19 cellular contexts compared by ENCODE assay signal in the genomic region with DNA sequence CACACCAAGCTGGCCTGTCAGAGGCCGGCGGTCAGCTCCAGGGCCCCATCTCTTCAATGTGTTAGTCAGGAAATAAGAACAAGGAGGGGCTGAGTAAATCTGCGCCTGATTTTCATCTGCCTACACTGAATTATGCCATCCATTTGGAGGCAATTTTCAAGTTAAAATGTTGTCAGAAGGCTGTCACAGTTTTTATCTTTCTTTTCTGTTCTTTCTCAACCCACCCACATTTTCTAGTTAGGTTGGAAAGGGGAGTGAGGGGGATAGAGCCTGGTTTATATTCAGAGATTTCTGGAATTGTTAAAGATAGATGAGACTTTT. TPM values are rescaled to one million over a fixed set of nuclear protein-coding genes. Genes with fewer than 3 reads are reported as not detected.
DNase-seq lines count a peak whose midpoint lies in the region; ATAC-seq, FAIRE-seq and TF ChIP-seq lines count a peak whose summit lies in the region.
"Had no signal": no experiment of that assay in that cellular context is flagged by ENCODE, and none has a peak within 500 bp of the region (broad histone marks: within the 10 kb centered on the region; RNA-seq: fewer than 3 reads in every experiment).

No MANE protein-coding gene starts in this region.

- no peak for TF ChIP-seq EP300 in K562 (IDR thresholded peaks at IDR 0.05; ENCODE audit: low read length)

- DNase-seq in activated naive CD4-positive, alpha-beta T cell treated with anti-CD3 and anti-CD28 coated beads, Interleukin-2, amount 10 ng/mL, durations not matched to agents 7 days and 5 days = no peak
- no peak for DNase-seq in CD4-positive, CD25-positive, alpha-beta regulatory T cell
- DNase-seq in K562 (ENCODE audit: extremely low read depth in 1 of 4, low spot score in 3 of 4) (no peak), putamen (ENCODE audit: low spot score) (peak; percentile 56), DMS79 treated with DMSO at 0.1 percent for 48 hours (lab: John Stamatoyannopoulos, UW) (no peak), NCI-H748 treated with DMSO at 0.1 percent for 48 hours (lab: John Stamatoyannopoulos, UW) (no peak), breast epithelium (ENCODE audit: low spot score in 2 of 2) (no peak)
- DNase-seq: COR-L47, HFFc6, KG1, NCI-H1436, NCI-H2029 treated with DMSO at 0.1 percent for 48 hours, NCI-H2171 treated with DMSO at 0.1 percent for 48 hours, NCI-H510A, PC-9 had no signal

- peak overlapping the region; percentile 47 for H2AFZ ChIP-seq in K562 (ENCODE audit: low read depth, low read length)
- H2AFZ ChIP-seq: PC-9 had no signal

- no peaks in the 10 kb centered on the region for H3K27me3 Mint-ChIP-seq in activated naive CD4-positive, alpha-beta T cell treated with anti-CD3 and anti-CD28 coated beads, Interleukin-2, amount 50 U/mL, for 24 hours
- H3K27me3 Mint-ChIP-seq in activated naive CD4-positive, alpha-beta T cell treated with anti-CD3 and anti-CD28 coated beads, Interleukin-2, amount 10 ng/mL, durations not matched to agents 7 days and 5 days = no peaks in the 10 kb centered on the region
- no peaks in the 10 kb centered on the region for H3K27me3 Mint-ChIP-seq in CD4-positive, CD25-positive, alpha-beta regulatory T cell

- H3K4me1 ChIP-seq in CD4-positive, CD25-positive, alpha-beta regulatory T cell (ENCODE audit: control insufficient read depth, insufficient read depth, low read length, poor library complexity, severe bottlenecking) = peaks cover 5% of the 10 kb centered on the region
- H3K4me1 ChIP-seq in K562 (replicated peaks in 1 of 2; ENCODE audit: control insufficient read depth in 2 of 2, insufficient read depth in 2 of 2, low read length in 2 of 2) (peaks cover 15 to 27% of the 10 kb centered on the region in 2 experiments), breast epithelium (no peaks in the 10 kb centered on the region)

- peaks cover 28% of the 10 kb centered on the region for H3K36me3 ChIP-seq in CD4-positive, CD25-positive, alpha-beta regulatory T cell (ENCODE audit: control insufficient read depth, insufficient read depth, low read length)
- H3K36me3 ChIP-seq in K562 (ENCODE audit: control insufficient read depth, insufficient read depth, low read length) (no peaks in the 10 kb centered on the region), breast epithelium (no peaks in the 10 kb centered on the region)

- H3K4me2 ChIP-seq in K562 (ENCODE audit: insufficient read depth, low read length) = no peak overlapping the region

- H3K9ac ChIP-seq in K562 (ENCODE audit: insufficient read depth in 1 of 2, low read depth in 2 of 2, low read length in 2 of 2) = peak overlapping the region in 1 of 2 experiments; percentile 76; a peak in 1 of 4 replicates

- peaks cover 0 to 1% of the 10 kb centered on the region in 2 experiments for H3K9me3 ChIP-seq in CD4-positive, CD25-positive, alpha-beta regulatory T cell (ENCODE audit: control insufficient read depth in 2 of 2, low read length in 2 of 2)
- H3K9me3 ChIP-seq in K562 (replicated peaks; ENCODE audit: control insufficient read depth, insufficient read depth, low read depth, low read length) (no peaks in the 10 kb centered on the region), breast epithelium (no peaks in the 10 kb centered on the region)

- H3K4me3 ChIP-seq in CD4-positive, CD25-positive, alpha-beta regulatory T cell (ENCODE audit: low read depth, low read length) = no peak overlapping the region
- H3K4me3 ChIP-seq in K562 (no peak overlapping the region), breast epithelium (no peak overlapping the region)
- H3K4me3 ChIP-seq: PC-9 had no signal

- no peaks in the 10 kb centered on the region for H3K9me1 ChIP-seq in K562 (ENCODE audit: control insufficient read depth, insufficient read depth, low read length)

- H3K27ac Mint-ChIP-seq in activated naive CD4-positive, alpha-beta T cell treated with anti-CD3 and anti-CD28 coated beads, Interleukin-2, amount 50 U/mL, for 24 hours = peak overlapping the region; percentile 84
- H3K27ac Mint-ChIP-seq in activated naive CD4-positive, alpha-beta T cell treated with anti-CD3 and anti-CD28 coated beads, Interleukin-2, amount 10 ng/mL, durations not matched to agents 7 days and 5 days = no peak overlapping the region
- H3K27ac Mint-ChIP-seq in CD4-positive, CD25-positive, alpha-beta regulatory T cell = peak overlapping the region in 2 of 3 donors; percentile 32 to 36
- H3K27ac Mint-ChIP-seq: HFFc6 had no signal

- in situ Hi-C loops in K562 (cut with MboI) = no loop called here

- no peaks in the 10 kb centered on the region for H4K20me1 ChIP-seq in K562 (replicated peaks; ENCODE audit: control insufficient read depth, insufficient read depth, low read length)

- intact Hi-C loops in K562 (cut with micrococcal nuclease) = no loop called here
- intact Hi-C loops in breast epithelium (cut with DNase I; ENCODE audit: low total_unique reads) = no loop called here

- no peak overlapping the region for H3K4me3 Mint-ChIP-seq in activated naive CD4-positive, alpha-beta T cell treated with anti-CD3 and anti-CD28 coated beads, Interleukin-2, amount 50 U/mL, for 24 hours
- no peak overlapping the region for H3K4me3 Mint-ChIP-seq in activated naive CD4-positive, alpha-beta T cell treated with anti-CD3 and anti-CD28 coated beads, Interleukin-2, amount 10 ng/mL, durations not matched to agents 7 days and 5 days
- no peak overlapping the region for H3K4me3 Mint-ChIP-seq in CD4-positive, CD25-positive, alpha-beta regulatory T cell
- H3K4me3 Mint-ChIP-seq: HFFc6 had no signal

- no peaks in the 10 kb centered on the region for H3K9me3 Mint-ChIP-seq in activated naive CD4-positive, alpha-beta T cell treated with anti-CD3 and anti-CD28 coated beads, Interleukin-2, amount 50 U/mL, for 24 hours
- H3K9me3 Mint-ChIP-seq in activated naive CD4-positive, alpha-beta T cell treated with anti-CD3 and anti-CD28 coated beads, Interleukin-2, amount 10 ng/mL, durations not matched to agents 7 days and 5 days = no peaks in the 10 kb centered on the region
- peaks cover 0 to 4% (median 0%) of the 10 kb centered on the region in 7 donors for H3K9me3 Mint-ChIP-seq in CD4-positive, CD25-positive, alpha-beta regulatory T cell
- H3K9me3 Mint-ChIP-seq: HFFc6 had no signal

- POLR2A ChIA-PET in K562 (lab: Yijun Ruan, JAX) = no interaction called here

- ATAC-seq in CD4-positive, CD25-positive, alpha-beta regulatory T cell (ENCODE audit: low read depth in 2 of 2) = no peak
- ATAC-seq in K562 = no peak

- WGBS in K562 (ENCODE audit: insufficient coverage, low coverage, missing lambda C conversion rate) = 44% methylated on average over 3 of the region's 3 CpGs

- no peaks in the 10 kb centered on the region for H3K27me3 ChIP-seq in CD4-positive, CD25-positive, alpha-beta regulatory T cell (ENCODE audit: control insufficient read depth, insufficient read depth, low read length)
- H3K27me3 ChIP-seq in K562 (ENCODE audit: control insufficient read depth in 2 of 2, insufficient read depth in 2 of 2, low read length in 2 of 2) (no peaks in the 10 kb centered on the region), breast epithelium (no peaks in the 10 kb centered on the region)

- no peak for FAIRE-seq in K562 (lab: Jason Lieb, UNC)
- FAIRE-seq: A204.1 had no signal

- no peak for TF ChIP-seq RAD21 in K562 (CRISPR knock-in tag; conservative IDR thresholded peaks at IDR 0.05 in 1 of 2, IDR thresholded peaks at IDR 0.05 in 1 of 2)

- TF ChIP-seq CTCF in K562 (IDR thresholded peaks at IDR 0.05 in 2 of 3, conservative IDR thresholded peaks at IDR 0.05 in 1 of 3; ENCODE audit: insufficient read depth in 2 of 3, low read depth in 1 of 3, low read length in 3 of 3) (no peak), breast epithelium (IDR thresholded peaks at IDR 0.05) (no peak)

- no peak overlapping the region for H3K27ac ChIP-seq in CD4-positive, CD25-positive, alpha-beta regulatory T cell (ENCODE audit: insufficient read depth, low read length, poor library complexity, severe bottlenecking)
- H3K27ac ChIP-seq in K562 (ENCODE audit: extremely low read depth, low read depth, low read length) (no peak overlapping the region; the same call in 2 of the 3 replicates), breast epithelium (no peak overlapping the region)
- H3K27ac ChIP-seq: C4-2B, PC-9 had no signal

- no peaks in the 10 kb centered on the region for H3K79me2 ChIP-seq in K562 (ENCODE audit: control insufficient read depth, insufficient read depth, low read length)

- CTCF ChIA-PET in activated naive CD4-positive, alpha-beta T cell treated with anti-CD3 and anti-CD28 coated beads, Interleukin-2, amount 10 ng/mL, durations not matched to agents 7 days and 5 days (lab: Charles Lee) = interaction anchor here (1.3 kb wide), 1 partner anchor 11 kb away, joined by 4 read pairs; no protein-coding TSS in a partner anchor
- CTCF ChIA-PET in K562 (lab: Yijun Ruan, JAX; ENCODE audit: low intra/inter-chr PET ratio) = no interaction called here

- BruUV-seq in K562 (replicated peaks; lab: Mats Ljungman, UMichigan) = no TSS peak

- peaks cover 3% of the 10 kb centered on the region for H3K36me3 Mint-ChIP-seq in activated naive CD4-positive, alpha-beta T cell treated with anti-CD3 and anti-CD28 coated beads, Interleukin-2, amount 50 U/mL, for 24 hours
- peaks cover 14% of the 10 kb centered on the region for H3K36me3 Mint-ChIP-seq in activated naive CD4-positive, alpha-beta T cell treated with anti-CD3 and anti-CD28 coated beads, Interleukin-2, amount 10 ng/mL, durations not matched to agents 7 days and 5 days
- peaks cover 20% of the 10 kb centered on the region for H3K36me3 Mint-ChIP-seq in CD4-positive, CD25-positive, alpha-beta regulatory T cell

- peaks cover 29% of the 10 kb centered on the region for H3K4me1 Mint-ChIP-seq in activated naive CD4-positive, alpha-beta T cell treated with anti-CD3 and anti-CD28 coated beads, Interleukin-2, amount 50 U/mL, for 24 hours
- H3K4me1 Mint-ChIP-seq in activated naive CD4-positive, alpha-beta T cell treated with anti-CD3 and anti-CD28 coated beads, Interleukin-2, amount 10 ng/mL, durations not matched to agents 7 days and 5 days = peaks cover 8% of the 10 kb centered on the region
- peaks cover 9 to 41% (median 22%) of the 10 kb centered on the region in 4 donors for H3K4me1 Mint-ChIP-seq in CD4-positive, CD25-positive, alpha-beta regulatory T cell

- TF ChIP-seq POLR2A in K562 (conservative IDR thresholded peaks at IDR 0.05) (no peak), breast epithelium (IDR thresholded peaks at IDR 0.05) (no peak)

RNA-seq across cellular contexts. Expression of a gene that starts 18.9 kb away (rescaled TPM):
- total RNA-seq in CD4-positive, CD25-positive, alpha-beta regulatory T cell = 31.2 TPM
- polyA plus RNA-seq in CD4-positive, CD25-positive, alpha-beta regulatory T cell = 100 to 1,000 TPM in 1 of 4 donors, 10 to 100 TPM in 3; 88.4 to 101 (median 94.5) TPM
- total RNA-seq in K562 (2011; cell fraction: chromatin; rRNA removed; ENCODE audit: low replicate concordance) = 4.8 and 9.2 TPM in 2 replicates
- 3.6 and 5.2 TPM in 2 replicates for total RNA-seq in K562 (2011; cell fraction: nucleolus; rRNA removed)
- 5.9 and 6.1 TPM in 2 replicates for total RNA-seq in K562 (2011; cell fraction: nucleoplasm; rRNA removed)
- total RNA-seq in K562 (2014; rRNA removed) (0.61 and 2.1 TPM in 2 replicates), K562 (2014; rRNA removed; fragmentation: Illumina TruSeq; extraction: Trizol) (0.15 and 0.29 TPM in 2 replicates), K562 (2015; rRNA removed; fragmentation: Illumina TruSeq; extraction: Trizol) (0.53 and 0.80 TPM in 2 replicates), K562 (2021) (0.66 and 0.98 TPM in 2 replicates), breast epithelium (1 to 10 TPM; 1.8 to 4.3 (median 3.4) TPM)
- polyA plus RNA-seq in K562 (2011; rRNA removed) (0.49 and 1.2 TPM in 2 replicates), K562 (2014; fragmentation: Illumina TruSeq; extraction: Trizol) (0.58 and 0.65 TPM in 2 replicates), K562 (2014; fragmentation: Nextera tagmentation; extraction: Ambion mirVana) (not detected), K562 (2014; rRNA removed) (0.54 and 1.2 TPM in 2 replicates)
- 2.1 and 2.8 TPM in 2 replicates for polyA plus RNA-seq in K562 (2011; cell fraction: cytosol; rRNA removed)
- polyA plus RNA-seq in K562 (2011; cell fraction: nucleus; rRNA removed) = 3.2 and 3.4 TPM in 2 replicates
- polyA plus RNA-seq in K562 (2012) = 0.90 and 2.1 TPM in 2 replicates
- 1.3 and 2.9 TPM in 2 replicates for polyA minus RNA-seq in K562 (2011; rRNA and poly(A)+ RNA removed)
- polyA minus RNA-seq in K562 (2011; cell fraction: cytosol; rRNA and poly(A)+ RNA removed) = 2.2 TPM in 1 of 2 replicates, not detected in the other
- 1.5 and 3.7 TPM in 2 replicates for polyA minus RNA-seq in K562 (2011; cell fraction: nucleus; rRNA and poly(A)+ RNA removed)

RNA-seq across cellular contexts. Expression of a gene that starts 48.9 kb away (rescaled TPM):
- 3.8 TPM for total RNA-seq in CD4-positive, CD25-positive, alpha-beta regulatory T cell
- polyA plus RNA-seq in CD4-positive, CD25-positive, alpha-beta regulatory T cell = not detected
- 0.16 TPM in 1 of 2 replicates, not detected in the other for total RNA-seq in K562 (2011; cell fraction: chromatin; rRNA removed; ENCODE audit: low replicate concordance)
- total RNA-seq in K562 (2011; cell fraction: nucleolus; rRNA removed) = not detected in 2 replicates
- total RNA-seq in K562 (2011; cell fraction: nucleoplasm; rRNA removed) = not detected in 2 replicates
- total RNA-seq in K562 (2014; rRNA removed) = 0.69 TPM in 1 of 2 replicates, not detected in the other
- not detected in 2 replicates for total RNA-seq in K562 (2014; rRNA removed; fragmentation: Illumina TruSeq; extraction: Trizol)
- 0.11 TPM in 1 of 2 replicates, not detected in the other for total RNA-seq in K562 (2015; rRNA removed; fragmentation: Illumina TruSeq; extraction: Trizol)
- total RNA-seq in K562 (2021) = 0.07 TPM in 1 of 2 replicates, not detected in the other
- 0.04 TPM in 1 of 2 replicates, not detected in the other for polyA plus RNA-seq in K562 (2011; rRNA removed)
- polyA plus RNA-seq in K562 (2011; cell fraction: cytosol; rRNA removed) = not detected in 2 replicates
- 0.06 TPM in 1 of 2 replicates, not detected in the other for polyA plus RNA-seq in K562 (2011; cell fraction: nucleus; rRNA removed)
- 0.08 and 0.21 TPM in 2 replicates for polyA plus RNA-seq in K562 (2012)
- polyA plus RNA-seq in K562 (2014; fragmentation: Illumina TruSeq; extraction: Trizol) = not detected in 2 replicates
- under 1 TPM in 1 of 2 experiments, not detected in 1; 0.06 TPM for polyA plus RNA-seq in K562 (2014; fragmentation: Nextera tagmentation; extraction: Ambion mirVana)
- not detected in 2 replicates for polyA plus RNA-seq in K562 (2014; rRNA removed)
- not detected in 2 replicates for polyA minus RNA-seq in K562 (2011; rRNA and poly(A)+ RNA removed)
- not detected in 2 replicates for polyA minus RNA-seq in K562 (2011; cell fraction: cytosol; rRNA and poly(A)+ RNA removed)
- polyA minus RNA-seq in K562 (2011; cell fraction: nucleus; rRNA and poly(A)+ RNA removed) = not detected in 2 replicates
- under 1 TPM; 0.16 to 0.44 (median 0.33) TPM for total RNA-seq in breast epithelium
- total RNA-seq: H4 had no signal
